ENCODE assay signal across 18 cellular contexts in genomic region chr1:10830961-10831669, GRCh38. TPM values are rescaled to one million over a fixed set of nuclear protein-coding genes. Genes with fewer than 3 reads are reported as not detected.
DNase-seq lines count a peak whose midpoint lies in the region; FAIRE-seq and TF ChIP-seq lines count a peak whose summit lies in the region.
"Had no signal": no experiment of that assay in that cellular context is flagged by ENCODE, and none has a peak within 500 bp of the region (broad histone marks: within the 10 kb centered on the region; RNA-seq: fewer than 3 reads in every experiment).

No MANE protein-coding gene starts in this region.

- H3K4me3 ChIP-seq in AG10803 (ENCODE audit: low read length) (no peak overlapping the region), HEK293 (ENCODE audit: low read depth, low read length) (no peak overlapping the region)
- H3K4me3 ChIP-seq: colonic mucosa, right atrium auricular region, transverse colon had no signal

- no peaks in the 10 kb centered on the region for H3K4me1 ChIP-seq in HEK293 (ENCODE audit: control insufficient read depth, insufficient read depth, low read length)
- H3K4me1 ChIP-seq: colonic mucosa had no signal

- CTCF ChIA-PET in HEK293 (lab: Yijun Ruan, JAX) = interaction anchor here (0.7 kb wide), 1 partner anchor 351 kb away, joined by 3 read pairs; no protein-coding TSS in a partner anchor

- H3K27ac ChIP-seq in HEK293 (ENCODE audit: extremely low read depth, low read depth, low read length) = no peak overlapping the region
- H3K27ac ChIP-seq: C4-2B, colonic mucosa, HL-60, right atrium auricular region, transverse colon had no signal

- no peak for FAIRE-seq in GM12891 (lab: Jason Lieb, UNC)

- no peak for TF ChIP-seq POLR2A in GM12891 (IDR thresholded peaks at IDR 0.05; ENCODE audit: low read depth, low read length)

- TF ChIP-seq CTCF in AG10803 (conservative IDR thresholded peaks at IDR 0.05; ENCODE audit: low read length) (no peak), HEK293 (tag by site-specific recombination; IDR thresholded peaks at IDR 0.05) (no peak)

- H3K9me3 ChIP-seq in HEK293 (ENCODE audit: control insufficient read depth, insufficient read depth, low read depth, low read length) = no peaks in the 10 kb centered on the region
- H3K9me3 ChIP-seq: colonic mucosa, right atrium auricular region, transverse colon had no signal

- DNase-seq in AG10803 (ENCODE audit: low read depth) = peak; percentile 39
- peak; percentile 37 for DNase-seq in SW480 (ENCODE audit: low spot score)
- peak; percentile 25 for DNase-seq in kidney glomerular epithelial cell (lab: John Stamatoyannopoulos, UW)
- DNase-seq in DMS153 (lab: John Stamatoyannopoulos, UW) = no peak
- no peak for DNase-seq in GM12891 (ENCODE audit: insufficient read length, low spot score)
- no peak for DNase-seq in NCI-H524 treated with DMSO at 0.1 percent for 48 hours (lab: John Stamatoyannopoulos, UW)
- no peak for DNase-seq in NAMALWA (ENCODE audit: low spot score)
- DNase-seq: activated CD4-positive, alpha-beta T cell treated with anti-CD3 and anti-CD28 coated beads for 48 hours; anterior cingulate cortex; colonic mucosa; GOT3; natural killer cell; NCI-H1092 treated with DMSO at 0.1 percent for 48 hours; transverse colon had no signal

- POLR2A ChIA-PET in HEK293 (lab: Yijun Ruan, JAX) = no interaction called here

- no peaks in the 10 kb centered on the region for H3K36me3 ChIP-seq in HEK293 (ENCODE audit: control insufficient read depth in 2 of 2, insufficient read depth in 1 of 2, low read length in 2 of 2)
- H3K36me3 ChIP-seq: colonic mucosa, right atrium auricular region, transverse colon had no signal

TF ChIP-seq in HEK293, 187 proteins besides CTCF, POLR2A, EP300 and RAD21:
- TF ChIP-seq GLIS1 (tag by site-specific recombination; IDR thresholded peaks at IDR 0.05) (peak; percentile 74), ZNF175 (tag by site-specific recombination; IDR thresholded peaks at IDR 0.05) (no peak), ZNF501 (tag by site-specific recombination; IDR thresholded peaks at IDR 0.05) (no peak), HIC1 (tag by site-specific recombination; IDR thresholded peaks at IDR 0.05) (peak; percentile 12; the same call in 1 of the 2 replicates), ZNF362 (tag by site-specific recombination; IDR thresholded peaks at IDR 0.05) (no peak), ZNF768 (tag by site-specific recombination; IDR thresholded peaks at IDR 0.05) (peak; percentile 42; the same call in 1 of the 2 replicates), ZIC2 (tag by site-specific recombination; IDR thresholded peaks at IDR 0.05) (peak; percentile 31; the same call in 1 of the 2 replicates), SP2 (tag by site-specific recombination; IDR thresholded peaks at IDR 0.05) (peak; percentile 7; the same call in 1 of the 2 replicates)

TF ChIP-seq in GM12891, 5 proteins besides CTCF, POLR2A, EP300 and RAD21:
- no peak for TF ChIP-seq SPI1 (IDR thresholded peaks at IDR 0.05; ENCODE audit: low read depth, low read length)
- TF ChIP-seq POU2F2 (IDR thresholded peaks at IDR 0.05; ENCODE audit: low read depth, low read length) = no peak
- TF ChIP-seq PAX5 (IDR thresholded peaks at IDR 0.05; ENCODE audit: insufficient read depth, low read length, severe bottlenecking) = no peak
- no peak for TF ChIP-seq TAF1 (IDR thresholded peaks at IDR 0.05; ENCODE audit: low read depth, low read length)
- TF ChIP-seq POLR2AphosphoS5 (IDR thresholded peaks at IDR 0.05; ENCODE audit: low read depth, low read length) = no peak

RNA-seq across cellular contexts. Expression of gene CASZ1, which starts 34.7 kb away (rescaled TPM):
- 1.3 TPM for polyA plus RNA-seq in GM12891 (2012; ENCODE audit: low read depth, missing spikeins)

Comparison
In these comparisons a context has a peak if more than half of its experiments do, and no peak if none do; other contexts are left out.
1. DNase-seq: peak in AG10803 (single experiment), SW480 (single experiment) and kidney glomerular epithelial cell (single experiment); none in DMS153 (single experiment), GM12891 (single experiment), NCI-H524 treated with DMSO at 0.1 percent for 48 hours (single experiment) and NAMALWA (single experiment).